In genomic region chr4:78320353-78320935, GRCh38 we compare ENCODE assay signal across 15 cellular contexts.
A peak's percentile ranks its signal among the peaks of the same experiment; 100 is the strongest.
DNase-seq lines count a peak whose midpoint lies in the region; ATAC-seq and TF ChIP-seq lines count a peak whose summit lies in the region.
"Had no signal": no experiment of that assay in that cellular context is flagged by ENCODE, and none has a peak within 500 bp of the region (broad histone marks: within the 10 kb centered on the region; RNA-seq: fewer than 3 reads in every experiment).

No MANE protein-coding gene starts in this region.

- H3K27me3 ChIP-seq in osteoblast (ENCODE audit: insufficient read depth, low read length), result no peaks in the 10 kb centered on the region
- H3K27me3 ChIP-seq: gastroesophageal sphincter had no signal

- peak overlapping the region; percentile 29 for H3K4me2 ChIP-seq in osteoblast (ENCODE audit: insufficient read depth, low read length)

- H3K27me3 Mint-ChIP-seq in activated naive CD8-positive, alpha-beta T cell treated with anti-CD3 and anti-CD28 coated beads, Interleukin-2, amount 10 ng/mL, durations not matched to agents 7 days and 5 days, result peaks cover 1% of the 10 kb centered on the region
- H3K27me3 Mint-ChIP-seq in activated naive CD8-positive, alpha-beta T cell treated with anti-CD3 and anti-CD28 coated beads for 36 hours, result peaks cover 44% of the 10 kb centered on the region
- peaks cover 17% of the 10 kb centered on the region for H3K27me3 Mint-ChIP-seq in activated T-helper 2 cell treated with anti-CD3 and anti-CD28 coated beads, Interferon-gamma antibody, Interleukin-2, Interleukin-4, amounts not matched to agents 10 μg/mL and 5 μg/mL and 100 μg/mL, durations not matched to agents 14 hours and 24 hours and 36 hours (ENCODE audit: low read depth)

- H3K4me3 ChIP-seq in osteoblast (ENCODE audit: insufficient read depth, low read length), result no peak overlapping the region
- H3K4me3 ChIP-seq: gastroesophageal sphincter had no signal

- no peaks in the 10 kb centered on the region for H3K9me3 ChIP-seq in osteoblast (ENCODE audit: low read depth, low read length)
- H3K9me3 ChIP-seq: gastroesophageal sphincter had no signal

- no peaks in the 10 kb centered on the region for H3K9me3 Mint-ChIP-seq in activated naive CD8-positive, alpha-beta T cell treated with anti-CD3 and anti-CD28 coated beads, Interleukin-2, amount 10 ng/mL, durations not matched to agents 7 days and 5 days
- H3K9me3 Mint-ChIP-seq in activated naive CD8-positive, alpha-beta T cell treated with anti-CD3 and anti-CD28 coated beads for 36 hours, result no peaks in the 10 kb centered on the region
- no peaks in the 10 kb centered on the region for H3K9me3 Mint-ChIP-seq in activated T-helper 2 cell treated with anti-CD3 and anti-CD28 coated beads, Interferon-gamma antibody, Interleukin-2, Interleukin-4, amounts not matched to agents 10 μg/mL and 5 μg/mL and 100 μg/mL, durations not matched to agents 14 hours and 24 hours and 36 hours
- H3K9me3 Mint-ChIP-seq: CD4-positive, alpha-beta T cell; T-cell had no signal

- H3K36me3 ChIP-seq in osteoblast (ENCODE audit: insufficient read depth, low read length), result no peaks in the 10 kb centered on the region

- H4K20me1 ChIP-seq in osteoblast (ENCODE audit: insufficient read depth, low read length), result no peaks in the 10 kb centered on the region

- H3K4me1 ChIP-seq in osteoblast (ENCODE audit: insufficient read depth, low read length), result no peaks in the 10 kb centered on the region
- H3K4me1 ChIP-seq: gastroesophageal sphincter had no signal

- H3K27ac ChIP-seq in osteoblast (ENCODE audit: low read depth, low read length), result no peak overlapping the region
- H3K27ac ChIP-seq: gastroesophageal sphincter had no signal

- H2AFZ ChIP-seq in osteoblast (ENCODE audit: low read length), result peak overlapping the region; percentile 18

- POLR2A ChIA-PET in activated naive CD8-positive, alpha-beta T cell treated with anti-CD3 and anti-CD28 coated beads, Interleukin-2, amount 10 ng/mL, durations not matched to agents 7 days and 5 days (lab: Charles Lee), result interaction anchor here (0.7 kb wide), 1 partner anchor 1127 kb away, joined by 3 read pairs; no protein-coding TSS in a partner anchor

- peaks cover 43% of the 10 kb centered on the region for H3K4me1 Mint-ChIP-seq in activated naive CD8-positive, alpha-beta T cell treated with anti-CD3 and anti-CD28 coated beads, Interleukin-2, amount 10 ng/mL, durations not matched to agents 7 days and 5 days
- H3K4me1 Mint-ChIP-seq in activated naive CD8-positive, alpha-beta T cell treated with anti-CD3 and anti-CD28 coated beads for 36 hours, result peaks cover 8% of the 10 kb centered on the region
- peaks cover 7% of the 10 kb centered on the region for H3K4me1 Mint-ChIP-seq in activated T-helper 2 cell treated with anti-CD3 and anti-CD28 coated beads, Interferon-gamma antibody, Interleukin-2, Interleukin-4, amounts not matched to agents 10 μg/mL and 5 μg/mL and 100 μg/mL, durations not matched to agents 14 hours and 24 hours and 36 hours (ENCODE audit: low read depth)
- H3K4me1 Mint-ChIP-seq: T-cell had no signal

- no peaks in the 10 kb centered on the region for H3K79me2 ChIP-seq in osteoblast (ENCODE audit: insufficient read depth, low read length)

- H3K36me3 Mint-ChIP-seq in activated naive CD8-positive, alpha-beta T cell treated with anti-CD3 and anti-CD28 coated beads, Interleukin-2, amount 10 ng/mL, durations not matched to agents 7 days and 5 days, result peaks cover 13% of the 10 kb centered on the region
- H3K36me3 Mint-ChIP-seq in activated naive CD8-positive, alpha-beta T cell treated with anti-CD3 and anti-CD28 coated beads for 36 hours, result no peaks in the 10 kb centered on the region
- H3K36me3 Mint-ChIP-seq in activated T-helper 2 cell treated with anti-CD3 and anti-CD28 coated beads, Interferon-gamma antibody, Interleukin-2, Interleukin-4, amounts not matched to agents 10 μg/mL and 5 μg/mL and 100 μg/mL, durations not matched to agents 14 hours and 24 hours and 36 hours (ENCODE audit: low read depth), result no peaks in the 10 kb centered on the region
- H3K36me3 Mint-ChIP-seq: T-cell had no signal

- intact Hi-C loops in activated T-helper 2 cell treated with anti-CD3 and anti-CD28 coated beads, Interferon-gamma antibody, Interleukin-2, Interleukin-4, amounts not matched to agents 10 μg/mL and 5 μg/mL and 100 μg/mL, durations not matched to agents 14 hours and 24 hours and 36 hours (cut with micrococcal nuclease), result no loop called here

- H3K4me3 Mint-ChIP-seq in activated naive CD8-positive, alpha-beta T cell treated with anti-CD3 and anti-CD28 coated beads, Interleukin-2, amount 10 ng/mL, durations not matched to agents 7 days and 5 days, result peak overlapping the region; percentile 78
- H3K4me3 Mint-ChIP-seq in activated naive CD8-positive, alpha-beta T cell treated with anti-CD3 and anti-CD28 coated beads for 36 hours, result no peak overlapping the region
- H3K4me3 Mint-ChIP-seq in activated T-helper 2 cell treated with anti-CD3 and anti-CD28 coated beads, Interferon-gamma antibody, Interleukin-2, Interleukin-4, amounts not matched to agents 10 μg/mL and 5 μg/mL and 100 μg/mL, durations not matched to agents 14 hours and 24 hours and 36 hours (ENCODE audit: low read depth), result peak overlapping the region; percentile 0
- H3K4me3 Mint-ChIP-seq: CD4-positive, alpha-beta T cell; T-cell had no signal

- peak; percentile 66 for ATAC-seq in activated naive CD8-positive, alpha-beta T cell treated with anti-CD3 and anti-CD28 coated beads, Interleukin-2, amount 10 ng/mL, durations not matched to agents 7 days and 5 days (ENCODE audit: low read depth)
- ATAC-seq in HG03135 (IDR thresholded peaks at IDR 0.05; ENCODE audit: unreplicated experiment), result no peak
- ATAC-seq: gastroesophageal sphincter, right cardiac atrium, T-cell had no signal

- peak overlapping the region; percentile 79 for H3K27ac Mint-ChIP-seq in activated naive CD8-positive, alpha-beta T cell treated with anti-CD3 and anti-CD28 coated beads, Interleukin-2, amount 10 ng/mL, durations not matched to agents 7 days and 5 days
- H3K27ac Mint-ChIP-seq in activated naive CD8-positive, alpha-beta T cell treated with anti-CD3 and anti-CD28 coated beads for 36 hours, result no peak overlapping the region
- no peak overlapping the region for H3K27ac Mint-ChIP-seq in activated T-helper 2 cell treated with anti-CD3 and anti-CD28 coated beads, Interferon-gamma antibody, Interleukin-2, Interleukin-4, amounts not matched to agents 10 μg/mL and 5 μg/mL and 100 μg/mL, durations not matched to agents 14 hours and 24 hours and 36 hours
- H3K27ac Mint-ChIP-seq: CD4-positive, alpha-beta T cell; T-cell had no signal

- no peak for TF ChIP-seq CTCF in osteoblast (IDR thresholded peaks at IDR 0.05; ENCODE audit: extremely low read depth, low read depth, low read length)

- no peak for DNase-seq in activated naive CD8-positive, alpha-beta T cell treated with anti-CD3 and anti-CD28 coated beads, Interleukin-2, amount 10 ng/mL, durations not matched to agents 7 days and 5 days
- DNase-seq in activated naive CD8-positive, alpha-beta T cell treated with anti-CD3 and anti-CD28 coated beads for 36 hours, result no peak
- DNase-seq in NOMO-1 treated with DMSO at 0.1 percent for 48 hours (lab: John Stamatoyannopoulos, UW; ENCODE audit: unreplicated experiment), result peak; percentile 86
- no peak for DNase-seq in activated T-helper 2 cell treated with anti-CD3 and anti-CD28 coated beads, Interferon-gamma antibody, Interleukin-2, Interleukin-4, amounts not matched to agents 10 μg/mL and 5 μg/mL and 100 μg/mL, durations not matched to agents 14 hours and 24 hours and 36 hours (ENCODE audit: low spot score)
- no peak for DNase-seq in osteoblast (ENCODE audit: insufficient read length, low spot score, missing footprints)
- no peak for DNase-seq in NCI-H1436 (lab: John Stamatoyannopoulos, UW)
- DNase-seq in NCI-H1092 treated with DMSO at 0.1 percent for 48 hours (lab: John Stamatoyannopoulos, UW), result no peak
- DNase-seq: CD4-positive, alpha-beta T cell; DMS79; NCI-H1048; NCI-H69; right cardiac atrium; T-cell had no signal
